Comparison of ENCODE assay signal across 24 cellular contexts in genomic region chr5:118653155-118653554, GRCh38.
"Had no signal": no experiment of that assay in that cellular context is flagged by ENCODE, and none has a peak within 500 bp of the region (broad histone marks: within the 10 kb centered on the region; RNA-seq: fewer than 3 reads in every experiment).

No MANE protein-coding gene starts in this region.

- H3K4me3 Mint-ChIP-seq: central memory CD8-positive, alpha-beta T cell; dendritic cell treated with granulocyte-macrophage colony-stimulating factor and Interleukin-4, amounts not matched to agents 40 ng/mL and 50 ng/mL, for 4 days; memory B cell; natural killer cell; stimulated activated naive B cell treated with anti-CD40 and anti-IgM and Interleukin-4, amounts not matched to agents 10 μg/mL and 1 μg/mL and 100 μg/mL, for 72 hours; stimulated activated naive CD8-positive, alpha-beta T cell treated with anti-CD3 and anti-CD28 coated beads, Interleukin-15, Interleukin-2, amounts not matched to agents 100 ng/mL and 50 ng/mL, for 24 hours had no signal

- ATAC-seq: left lobe of liver; natural killer cell; psoas muscle; stimulated activated naive B cell treated with anti-CD40 and anti-IgM and Interleukin-4, amounts not matched to agents 10 μg/mL and 1 μg/mL and 100 μg/mL, for 72 hours had no signal

- FAIRE-seq: endothelial cell of umbilical vein, kidney had no signal

- H3K4me1 ChIP-seq: colonic mucosa, psoas muscle, spleen, uterus had no signal

- H3K27me3 ChIP-seq: colonic mucosa, esophagus muscularis mucosa, spleen, tibial nerve, upper lobe of left lung, uterus had no signal

- H3K9me3 ChIP-seq: colonic mucosa, psoas muscle, uterus had no signal

- H3K27ac ChIP-seq: colonic mucosa, psoas muscle, skin epidermis, spleen, thoracic aorta, tibial nerve, upper lobe of left lung, uterus had no signal

- H3K4me1 Mint-ChIP-seq: central memory CD8-positive, alpha-beta T cell; memory B cell; natural killer cell; stimulated activated naive B cell treated with anti-CD40 and anti-IgM and Interleukin-4, amounts not matched to agents 10 μg/mL and 1 μg/mL and 100 μg/mL, for 72 hours had no signal

- H3K36me3 ChIP-seq: colonic mucosa, esophagus muscularis mucosa, spleen, thoracic aorta, tibial nerve, upper lobe of left lung, uterus had no signal

- DNase-seq: colonic mucosa; effector CD8-positive, alpha-beta T cell; foreskin melanocyte; kidney; natural killer cell; nucleus accumbens; posterior cingulate gyrus; psoas muscle; right cardiac atrium; spleen; stimulated activated CD4-positive, alpha-beta T cell treated with anti-CD3 and anti-CD28 coated beads, Interleukin-4, amount 100 ng/mL, for 4 hours; stimulated activated naive B cell treated with anti-CD40 and anti-IgM and Interleukin-4, amounts not matched to agents 10 μg/mL and 1 μg/mL and 100 μg/mL, for 72 hours; upper lobe of left lung; uterus had no signal

- H3K27ac Mint-ChIP-seq: dendritic cell treated with granulocyte-macrophage colony-stimulating factor and Interleukin-4, amounts not matched to agents 40 ng/mL and 50 ng/mL, for 4 days; memory B cell; natural killer cell; stimulated activated naive B cell treated with anti-CD40 and anti-IgM and Interleukin-4, amounts not matched to agents 10 μg/mL and 1 μg/mL and 100 μg/mL, for 72 hours; stimulated activated naive CD8-positive, alpha-beta T cell treated with anti-CD3 and anti-CD28 coated beads, Interleukin-15, Interleukin-2, amounts not matched to agents 100 ng/mL and 50 ng/mL, for 24 hours had no signal

- H3K27me3 Mint-ChIP-seq: central memory CD8-positive, alpha-beta T cell; dendritic cell treated with granulocyte-macrophage colony-stimulating factor and Interleukin-4, amounts not matched to agents 40 ng/mL and 50 ng/mL, for 4 days; memory B cell; stimulated activated naive B cell treated with anti-CD40 and anti-IgM and Interleukin-4, amounts not matched to agents 10 μg/mL and 1 μg/mL and 100 μg/mL, for 72 hours; stimulated activated naive CD8-positive, alpha-beta T cell treated with anti-CD3 and anti-CD28 coated beads, Interleukin-15, Interleukin-2, amounts not matched to agents 100 ng/mL and 50 ng/mL, for 24 hours had no signal

- H3K4me3 ChIP-seq: colonic mucosa, esophagus muscularis mucosa, psoas muscle, skin epidermis, spleen, thoracic aorta, tibial nerve, upper lobe of left lung, uterus had no signal
